In the genomic region with DNA sequence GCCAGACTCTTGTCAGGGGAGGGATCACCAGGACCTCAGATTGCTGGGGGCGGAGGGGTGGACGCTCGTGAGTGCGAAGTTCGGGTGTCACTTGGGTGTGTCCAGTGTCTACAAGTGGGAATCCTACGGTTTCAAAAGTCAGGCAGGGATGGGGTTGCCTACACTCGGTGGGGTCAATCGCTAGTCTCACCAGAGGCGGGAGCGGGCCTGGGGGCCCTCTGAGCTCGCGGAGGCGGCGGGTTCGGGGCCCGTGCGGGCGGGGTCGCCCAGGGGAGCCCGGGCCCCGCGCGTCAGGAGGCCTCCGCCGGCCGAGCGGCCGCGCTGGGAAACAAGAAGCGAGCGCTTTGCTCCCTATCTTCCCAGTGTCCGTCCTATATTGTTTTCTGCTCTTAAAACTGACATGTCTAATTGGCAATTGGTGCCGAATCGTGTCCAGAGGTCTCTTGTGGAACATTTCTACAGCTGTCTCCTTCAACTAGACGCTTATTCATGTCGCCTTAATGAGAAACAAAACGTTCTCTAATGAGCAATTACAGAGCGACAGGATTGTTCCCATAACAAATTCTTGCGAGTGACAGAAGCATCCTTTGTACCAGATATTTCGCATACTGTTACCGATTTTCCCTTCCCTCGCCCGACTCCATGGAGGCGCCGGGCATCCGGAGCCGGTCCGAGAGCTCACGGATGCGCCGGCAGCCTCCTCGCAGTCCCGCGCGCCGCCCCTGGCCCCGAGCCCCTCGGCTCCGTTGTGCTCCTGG, we compare ENCODE assay signal across 14 cellular contexts. TPM values are rescaled to one million over a fixed set of nuclear protein-coding genes. Genes with fewer than 3 reads are reported as not detected.
DNase-seq lines count a peak whose midpoint lies in the region; ATAC-seq, FAIRE-seq and TF ChIP-seq lines count a peak whose summit lies in the region.
"Had no signal": no experiment of that assay in that cellular context is flagged by ENCODE, and none has a peak within 500 bp of the region (broad histone marks: within the 10 kb centered on the region; RNA-seq: fewer than 3 reads in every experiment).

No MANE protein-coding gene starts in this region.

- BruUV-seq in endothelial cell of umbilical vein (replicated peaks; lab: Mats Ljungman, UMichigan) = no TSS peak

- peak overlapping the region; percentile 89; the same call in 1 of the 2 replicates for H2AFZ ChIP-seq in Karpas-422 (ENCODE audit: low read length)
- H2AFZ ChIP-seq in endothelial cell of umbilical vein (ENCODE audit: low read depth, low read length) = no peak overlapping the region

- H3K4me3 ChIP-seq in Karpas-422 (ENCODE audit: low read length) = peak overlapping the region; percentile 51; the same call in 1 of the 2 replicates
- H3K4me3 ChIP-seq in endothelial cell of umbilical vein (replicated peaks in 1 of 3; ENCODE audit: insufficient read depth in 1 of 3, low read depth in 1 of 3, low read length in 3 of 3) = no peak overlapping the region
- peak overlapping the region; percentile 21 for H3K4me3 ChIP-seq in retinal pigment epithelial cell (ENCODE audit: low read length)
- H3K4me3 ChIP-seq: upper lobe of left lung had no signal

- dilution Hi-C loops in endothelial cell of umbilical vein (cut with MboI; ENCODE audit: extremely low pct_ligation_motif_present, low sequenced_read_pairs) = no loop called here

- DNase-seq in Karpas-422 (no peak), endothelial cell of umbilical vein (ENCODE audit: low read depth, low spot score) (no peak), retinal pigment epithelial cell (ENCODE audit: low read depth) (no peak), AML-193 (lab: John Stamatoyannopoulos, UW) (no peak), NCI-H82 treated with DMSO at 0.1 percent for 48 hours (lab: John Stamatoyannopoulos, UW; ENCODE audit: unreplicated experiment) (no peak), GM19239 (ENCODE audit: insufficient read length, low spot score) (no peak)
- DNase-seq: amniotic stem cell, DND-41, HCEC 1CT, kidney glomerular epithelial cell, NCI-H524, occipital lobe had no signal

- H3K9ac ChIP-seq in Karpas-422 (ENCODE audit: low read length) (peak overlapping the region; percentile 55), endothelial cell of umbilical vein (replicated peaks; ENCODE audit: extremely low read depth, insufficient read depth, low read length) (no peak overlapping the region)

- POLR2A ChIA-PET in endothelial cell of umbilical vein (lab: Charles Lee) = no interaction called here

- intact Hi-C loops in endothelial cell of umbilical vein (cut with micrococcal nuclease) = loop anchor here (2.0 to 10.0 kb wide), 3 partner anchors 22 to 404 kb away; no protein-coding TSS in a partner anchor

- H3K36me3 ChIP-seq in Karpas-422 (ENCODE audit: insufficient read depth, low read length) (no peaks in the 10 kb centered on the region), endothelial cell of umbilical vein (ENCODE audit: control insufficient read depth in 2 of 2, extremely low read depth in 1 of 2, insufficient read depth in 2 of 2, low read length in 2 of 2) (no peaks in the 10 kb centered on the region)
- H3K36me3 ChIP-seq: upper lobe of left lung had no signal

- H3K9me1 ChIP-seq in endothelial cell of umbilical vein (replicated peaks; ENCODE audit: control insufficient read depth, extremely low read depth, insufficient read depth, low read length) = no peaks in the 10 kb centered on the region

- ATAC-seq in GM18868 (IDR thresholded peaks at IDR 0.05; ENCODE audit: unreplicated experiment) = peak; percentile 15

- H3K9me2 ChIP-seq in Karpas-422 (replicated peaks; ENCODE audit: insufficient read depth, low read length) = no peaks in the 10 kb centered on the region

- H3K4me2 ChIP-seq in Karpas-422 (ENCODE audit: low read depth, low read length, poor library complexity, severe bottlenecking) = peak overlapping the region; percentile 59
- H3K4me2 ChIP-seq in endothelial cell of umbilical vein (ENCODE audit: insufficient read depth, low read length) = no peak overlapping the region

- TF ChIP-seq POLR2A in endothelial cell of umbilical vein (IDR thresholded peaks at IDR 0.05; ENCODE audit: low read depth, low read length) = no peak

- H3K79me2 ChIP-seq in Karpas-422 (ENCODE audit: low read length) (no peaks in the 10 kb centered on the region), endothelial cell of umbilical vein (ENCODE audit: control insufficient read depth, insufficient read depth, low read length) (no peaks in the 10 kb centered on the region)

- no peaks in the 10 kb centered on the region for H4K20me1 ChIP-seq in Karpas-422 (ENCODE audit: insufficient read depth, low read depth, low read length)
- peaks cover 3% of the 10 kb centered on the region for H4K20me1 ChIP-seq in endothelial cell of umbilical vein (replicated peaks; ENCODE audit: control insufficient read depth, extremely low read depth, insufficient read depth, low read length)

- no peak for FAIRE-seq in endothelial cell of umbilical vein (lab: Jason Lieb, UNC)
- FAIRE-seq in GM19239 (lab: Jason Lieb, UNC) = no peak

- H3K9me3 ChIP-seq in Karpas-422 (ENCODE audit: low read length) (no peaks in the 10 kb centered on the region), endothelial cell of umbilical vein (replicated peaks; ENCODE audit: control insufficient read depth, insufficient read depth, low read length) (no peaks in the 10 kb centered on the region)

- H3K27ac ChIP-seq in Karpas-422 (ENCODE audit: low read length) (no peak overlapping the region), endothelial cell of umbilical vein (ENCODE audit: insufficient read depth, low read depth, low read length) (no peak overlapping the region)
- H3K27ac ChIP-seq: upper lobe of left lung had no signal

- H3K27me3 ChIP-seq in Karpas-422 (ENCODE audit: low read length) = no peaks in the 10 kb centered on the region
- peaks cover 89 to 97% of the 10 kb centered on the region in 2 experiments for H3K27me3 ChIP-seq in endothelial cell of umbilical vein (ENCODE audit: control insufficient read depth in 2 of 2, insufficient read depth in 2 of 2, low read length in 2 of 2)

- H3K4me1 ChIP-seq in Karpas-422 (ENCODE audit: low read length) = peaks cover 7% of the 10 kb centered on the region
- H3K4me1 ChIP-seq in endothelial cell of umbilical vein (ENCODE audit: control insufficient read depth, extremely low read depth, insufficient read depth, low read length) = peaks cover 5% of the 10 kb centered on the region

- CTCF ChIA-PET in endothelial cell of umbilical vein (lab: Charles Lee) = interaction anchor here (2.7 kb wide), 1 partner anchor 158 kb away, joined by 12 read pairs; no protein-coding TSS in a partner anchor

- TF ChIP-seq CTCF in endothelial cell of umbilical vein (IDR thresholded peaks at IDR 0.05; ENCODE audit: extremely low read depth in 1 of 2, insufficient read depth in 1 of 2, low read depth in 1 of 2, low read length in 2 of 2) = no peak
- TF ChIP-seq CTCF in retinal pigment epithelial cell (conservative IDR thresholded peaks at IDR 0.05; ENCODE audit: low read depth, low read length) = no peak

TF ChIP-seq in endothelial cell of umbilical vein, 7 proteins besides CTCF, POLR2A, EP300 and RAD21:
- TF ChIP-seq JUN (IDR thresholded peaks at IDR 0.05; ENCODE audit: borderline replicate concordance, insufficient read depth, insufficient read length, low read depth) (no peak), EZH2 (IDR thresholded peaks at IDR 0.05; ENCODE audit: borderline replicate concordance, low read depth, low read length, severe bottlenecking) (peak; percentile 69)
TF ChIP-seq in endothelial cell of umbilical vein: peak in this region for 1.

RNA-seq across cellular contexts. Expression of gene PAX6, which starts 11.9 kb away (rescaled TPM):
- 0.61 and 5.9 TPM in 2 replicates for total RNA-seq in Karpas-422 (2014; rRNA removed; shearing (Covaris generic); ENCODE audit: low replicate concordance)
- not detected in 2 replicates for total RNA-seq in endothelial cell of umbilical vein
- not detected in 2 replicates for polyA plus RNA-seq in endothelial cell of umbilical vein
- polyA plus RNA-seq in endothelial cell of umbilical vein (2011; cell fraction: cytosol; rRNA removed) = 0.04 and 0.10 TPM in 2 replicates
- polyA plus RNA-seq in endothelial cell of umbilical vein (2011; cell fraction: nucleus; rRNA removed) = not detected in 2 replicates
- not detected in 2 replicates for polyA plus RNA-seq in endothelial cell of umbilical vein (2012)
- polyA minus RNA-seq in endothelial cell of umbilical vein = 0.91 TPM in 1 of 2 replicates, not detected in the other
- polyA minus RNA-seq in endothelial cell of umbilical vein (2011; cell fraction: cytosol; rRNA and poly(A)+ RNA removed) = 3.7 TPM
- polyA minus RNA-seq in endothelial cell of umbilical vein (2011; cell fraction: nucleus; rRNA and poly(A)+ RNA removed) = not detected in 2 replicates
- total RNA-seq: upper lobe of left lung had no signal

Comparison
In these comparisons a context has a peak if more than half of its experiments do, and no peak if none do; other contexts are left out.
1. H3K4me3 ChIP-seq: peak in Karpas-422 (single experiment) and retinal pigment epithelial cell (single experiment); none in endothelial cell of umbilical vein (0 of 3).